ENCODE assay signal across 8 cellular contexts in genomic region chr7:41003031-41003925, GRCh38.
DNase-seq lines count a peak whose midpoint lies in the region; FAIRE-seq and TF ChIP-seq lines count a peak whose summit lies in the region.

No MANE protein-coding gene starts in this region.

- no peaks in the 10 kb centered on the region for H3K9me3 Mint-ChIP-seq in neural progenitor cell

- peak; percentile 1 to 31 for DNase-seq in NOMO-1 (lab: John Stamatoyannopoulos, UW; ENCODE audit: unreplicated experiment in 2 of 2)
- DNase-seq in NOMO-1 treated with dmso at 0.1 percent for 144 hours (lab: John Stamatoyannopoulos, UW; ENCODE audit: unreplicated experiment), result no peak
- DNase-seq in HCEC 1CT, result peak; percentile 44
- DNase-seq in H1 (ENCODE audit: low read depth in 1 of 2, low spot score in 2 of 2), result peak; percentile 68 to 86
- peak; percentile 67 for DNase-seq in neural progenitor cell (ENCODE audit: low spot score)
- DNase-seq in cortex of kidney (lab: John Stamatoyannopoulos, UW), result no peak
- no peak for DNase-seq in effector memory CD4-positive, alpha-beta T cell

- H3K4me3 ChIP-seq in OCI-LY3 (ENCODE audit: low read length) (no peak overlapping the region), H1 (ENCODE audit: extremely low read depth in 1 of 4, insufficient read depth in 2 of 4, low read depth in 3 of 4, low read length in 4 of 4) (no peak overlapping the region), neural progenitor cell (no peak overlapping the region)
- H3K4me3 ChIP-seq in effector memory CD4-positive, alpha-beta T cell (ENCODE audit: insufficient read depth, low read depth, low read length, poor library complexity, severe bottlenecking), result no peak overlapping the region

- TF ChIP-seq RAD21 in H1 (IDR thresholded peaks at IDR 0.05 in 1 of 2, conservative IDR thresholded peaks at IDR 0.05 in 1 of 2; ENCODE audit: low read depth in 2 of 2, low read length in 2 of 2), result peak; percentile 77 to 83

- TF ChIP-seq POLR2A in H1 (IDR thresholded peaks at IDR 0.05; ENCODE audit: control extremely low read depth in 1 of 2, low read depth in 2 of 2, low read length in 2 of 2), result no peak

- H4K20me1 ChIP-seq in OCI-LY3 (ENCODE audit: insufficient read depth, low read length) (no peaks in the 10 kb centered on the region), H1 (replicated peaks in 1 of 2; ENCODE audit: control insufficient read depth in 1 of 2, insufficient read depth in 2 of 2, low read length in 2 of 2) (no peaks in the 10 kb centered on the region), neural progenitor cell (ENCODE audit: low read depth) (no peaks in the 10 kb centered on the region)

- no peaks in the 10 kb centered on the region for H3K27me3 ChIP-seq in OCI-LY3 (ENCODE audit: low read depth, low read length)
- no peaks in the 10 kb centered on the region for H3K27me3 ChIP-seq in H1 (replicated peaks in 1 of 4; ENCODE audit: control insufficient read depth in 3 of 4, extremely low read depth in 1 of 4, insufficient read depth in 3 of 4, low read length in 3 of 4)
- H3K27me3 ChIP-seq in neural progenitor cell, result no peaks in the 10 kb centered on the region
- no peaks in the 10 kb centered on the region for H3K27me3 ChIP-seq in effector memory CD4-positive, alpha-beta T cell (replicated peaks; ENCODE audit: control insufficient read depth, insufficient read depth, low read length, poor library complexity, severe bottlenecking)

- H3K14ac ChIP-seq in H1 (ENCODE audit: insufficient read length), result no peak overlapping the region

- no peaks in the 10 kb centered on the region for H3K4me1 ChIP-seq in OCI-LY3 (ENCODE audit: low read length)
- peaks cover 0 to 3% (median 1%) of the 10 kb centered on the region in 4 experiments; a peak in 1 of 7 replicates for H3K4me1 ChIP-seq in H1 (replicated peaks in 1 of 4; ENCODE audit: control insufficient read depth in 3 of 4, insufficient read depth in 4 of 4, low read length in 3 of 4)
- H3K4me1 ChIP-seq in neural progenitor cell, result no peaks in the 10 kb centered on the region
- H3K4me1 ChIP-seq in effector memory CD4-positive, alpha-beta T cell (ENCODE audit: control insufficient read depth, insufficient read depth, low read length, poor library complexity, severe bottlenecking), result no peaks in the 10 kb centered on the region

- POLR2A ChIA-PET in H1 (lab: Charles Lee; ENCODE audit: partially characterized antibody), result no interaction called here

- H4K8ac ChIP-seq in H1 (ENCODE audit: extremely low read depth, insufficient read depth, low read length), result no peak overlapping the region

- no peak overlapping the region for H2BK12ac ChIP-seq in H1 (ENCODE audit: low read depth, low read length)

- H3K4me1 Mint-ChIP-seq in neural progenitor cell, result peaks cover 8% of the 10 kb centered on the region

- H3K9me3 ChIP-seq in OCI-LY3 (ENCODE audit: insufficient read depth, low read length) (no peaks in the 10 kb centered on the region), H1 (ENCODE audit: insufficient read depth in 2 of 2, low read depth in 1 of 2, low read length in 1 of 2) (no peaks in the 10 kb centered on the region), neural progenitor cell (ENCODE audit: low read depth) (no peaks in the 10 kb centered on the region)
- no peaks in the 10 kb centered on the region for H3K9me3 ChIP-seq in effector memory CD4-positive, alpha-beta T cell (ENCODE audit: control insufficient read depth, low read length)

- no peak overlapping the region for H3K4me3 Mint-ChIP-seq in neural progenitor cell

- peaks cover 2% of the 10 kb centered on the region for H3K27me3 Mint-ChIP-seq in neural progenitor cell (ENCODE audit: insufficient read depth, low read depth)

- no peak overlapping the region for H2BK5ac ChIP-seq in H1 (ENCODE audit: low read depth, low read length)

- CTCF ChIA-PET in H1 (lab: Charles Lee; ENCODE audit: partially characterized antibody), result interaction anchor here (0.6 to 3.7 kb wide), 73 partner anchors 9 to 771 kb away, joined by 3 to 29 read pairs (median 4); no protein-coding TSS in a partner anchor

- H3K4ac ChIP-seq in H1 (replicated peaks; ENCODE audit: insufficient read length, low read depth, low read length), result no peak overlapping the region

- H3K27ac ChIP-seq in OCI-LY3 (ENCODE audit: low read length), result no peak overlapping the region
- no peak overlapping the region for H3K27ac ChIP-seq in H1 (ENCODE audit: low read depth, low read length)
- H3K27ac ChIP-seq in neural progenitor cell, result no peak overlapping the region
- no peak overlapping the region for H3K27ac ChIP-seq in effector memory CD4-positive, alpha-beta T cell (ENCODE audit: insufficient read depth, low read length, poor library complexity, severe bottlenecking)

- H3K36me3 ChIP-seq in OCI-LY3 (replicated peaks; ENCODE audit: low read depth, low read length) (no peaks in the 10 kb centered on the region), H1 (ENCODE audit: control insufficient read depth in 2 of 4, insufficient read depth in 4 of 4, low read length in 3 of 4) (no peaks in the 10 kb centered on the region), neural progenitor cell (no peaks in the 10 kb centered on the region)
- H3K36me3 ChIP-seq in effector memory CD4-positive, alpha-beta T cell (ENCODE audit: control insufficient read depth, insufficient read depth, low read length), result no peaks in the 10 kb centered on the region

- H3K4me2 ChIP-seq in OCI-LY3 (ENCODE audit: low read length) (no peak overlapping the region), H1 (ENCODE audit: insufficient read depth in 1 of 2, low read depth in 2 of 2, low read length in 2 of 2) (no peak overlapping the region), neural progenitor cell (no peak overlapping the region)

- 71% methylated on average over 10 of the region's 10 CpGs; no CpG with 5 or more reads in 1 of the 2 experiments for WGBS in H1 (ENCODE audit: extremely low coverage in 1 of 2, insufficient coverage in 1 of 2, insufficient read length in 1 of 2, insufficient replicate concordance in 2 of 2, low coverage in 1 of 2, low lambda C conversion rate in 2 of 2, missing lambda C conversion rate in 1 of 2), 2 experiments

- H3F3A ChIP-seq in neural progenitor cell (ENCODE audit: low read depth), result no peaks in the 10 kb centered on the region

- H3K18ac ChIP-seq in H1 (ENCODE audit: extremely low read depth, low read length), result no peak overlapping the region

- H3K56ac ChIP-seq in H1 (replicated peaks; ENCODE audit: insufficient read length, low read depth, low read length), result no peak overlapping the region

- H2AFZ ChIP-seq in OCI-LY3 (ENCODE audit: low read depth, low read length) (no peak overlapping the region), H1 (ENCODE audit: low read length) (no peak overlapping the region), neural progenitor cell (replicated peaks) (no peak overlapping the region)

- no peak overlapping the region for H2BK15ac ChIP-seq in H1 (ENCODE audit: low read length)

- no peaks in the 10 kb centered on the region for H3K36me3 Mint-ChIP-seq in neural progenitor cell

- no peak overlapping the region for H4K5ac ChIP-seq in H1 (ENCODE audit: insufficient read length, low read depth, low read length)

- no peak for TF ChIP-seq EP300 in H1 (IDR thresholded peaks at IDR 0.05; ENCODE audit: borderline replicate concordance in 1 of 2, low read depth in 2 of 2, low read length in 2 of 2)

- no peaks in the 10 kb centered on the region for H3K79me1 ChIP-seq in H1 (ENCODE audit: low read depth, low read length)

- peak; percentile 73 for FAIRE-seq in H1 (lab: Jason Lieb, UNC)

- TF ChIP-seq CTCF in OCI-LY3 (IDR thresholded peaks at IDR 0.05; ENCODE audit: low read depth, low read length), result peak; percentile 89
- peak; percentile 33 to 87 (median 75) for TF ChIP-seq CTCF in H1 (IDR thresholded peaks at IDR 0.05; ENCODE audit: control extremely low read depth in 1 of 3, insufficient read depth in 1 of 3, low read depth in 1 of 3, low read length in 3 of 3)
- TF ChIP-seq CTCF in neural progenitor cell (IDR thresholded peaks at IDR 0.05), result peak; percentile 99

- no peak overlapping the region for H2BK20ac ChIP-seq in H1 (ENCODE audit: low read length)

- H3K23me2 ChIP-seq in H1 (ENCODE audit: low read depth, low read length), result no peaks in the 10 kb centered on the region

- no peak overlapping the region for H3K27ac Mint-ChIP-seq in neural progenitor cell

- H3K9ac ChIP-seq in OCI-LY3 (ENCODE audit: low read length) (no peak overlapping the region), H1 (replicated peaks in 1 of 4; ENCODE audit: extremely low read depth in 1 of 4, low read depth in 3 of 4, low read length in 3 of 4) (no peak overlapping the region), neural progenitor cell (no peak overlapping the region)

- no peak overlapping the region for H2BK120ac ChIP-seq in H1 (replicated peaks; ENCODE audit: low read depth, low read length)

- no peak overlapping the region for H3K23ac ChIP-seq in H1 (ENCODE audit: insufficient read length)

- H3K79me2 ChIP-seq in OCI-LY3 (ENCODE audit: low read length) (no peaks in the 10 kb centered on the region), H1 (ENCODE audit: control insufficient read depth in 1 of 2, insufficient read depth in 2 of 2, low read length in 2 of 2) (no peaks in the 10 kb centered on the region), neural progenitor cell (ENCODE audit: low read depth) (no peaks in the 10 kb centered on the region)

- no peak overlapping the region for H2AK5ac ChIP-seq in H1 (ENCODE audit: low read depth, low read length)

- H4K91ac ChIP-seq in H1 (replicated peaks; ENCODE audit: insufficient read length, low read length), result no peak overlapping the region

TF ChIP-seq in H1, 55 proteins besides CTCF, POLR2A, EP300 and RAD21:
- TF ChIP-seq TAF1 (IDR thresholded peaks at IDR 0.05; ENCODE audit: low read depth, low read length) (no peak), ATF3 (IDR thresholded peaks at IDR 0.05; ENCODE audit: insufficient read depth, low read depth, low read length) (no peak), SAP30 (IDR thresholded peaks at IDR 0.05; ENCODE audit: insufficient read depth, insufficient replicate concordance, low read length) (no peak), MAFK (IDR thresholded peaks at IDR 0.05; ENCODE audit: low read depth, low read length) (no peak), CHD1 (IDR thresholded peaks at IDR 0.05; ENCODE audit: low read depth, low read length) (no peak), GTF2F1 (IDR thresholded peaks at IDR 0.05; ENCODE audit: borderline replicate concordance, low read depth, low read length) (no peak)

Comparison
In these comparisons a context has a peak if more than half of its experiments do, and no peak if none do; other contexts are left out.
1. DNase-seq: peak in NOMO-1 (2 of 2), HCEC 1CT (single experiment), H1 (2 of 2) and neural progenitor cell (single experiment); none in NOMO-1 treated with dmso at 0.1 percent for 144 hours (single experiment), cortex of kidney (single experiment) and effector memory CD4-positive, alpha-beta T cell (0 of 3).
2. Peak in every context shown above with its lines, with median percentiles within 50 percentile points of each other: CTCF ChIP-seq.